22 cellular contexts compared by ENCODE assay signal in the genomic region with DNA sequence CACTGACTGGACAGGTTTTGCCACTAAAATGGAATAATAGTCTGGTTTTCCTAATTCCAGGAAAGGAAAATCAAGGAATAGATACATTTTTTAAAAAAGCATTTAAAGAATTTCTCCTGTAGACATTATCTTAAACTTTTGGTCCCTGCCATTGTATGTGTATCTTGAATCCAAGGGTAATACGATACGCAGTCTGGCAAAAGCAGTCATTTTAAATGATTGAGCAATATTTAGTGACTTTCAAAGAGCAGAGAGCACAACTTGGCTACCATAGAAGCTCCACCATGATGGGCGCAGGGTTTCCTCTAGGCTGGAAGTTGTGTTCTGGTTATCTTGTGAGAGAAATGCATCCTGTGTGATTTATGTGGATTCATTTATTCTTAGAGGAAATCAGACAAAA.
DNase-seq lines count a peak whose midpoint lies in the region; ATAC-seq and TF ChIP-seq lines count a peak whose summit lies in the region.
"Had no signal": no experiment of that assay in that cellular context is flagged by ENCODE, and none has a peak within 500 bp of the region (broad histone marks: within the 10 kb centered on the region; RNA-seq: fewer than 3 reads in every experiment).

No MANE protein-coding gene starts in this region.

- no peak overlapping the region for H3K4me3 ChIP-seq in IMR-90 (ENCODE audit: insufficient read depth, low read depth, low read length)
- H3K4me3 ChIP-seq in liver (ENCODE audit: low read depth in 1 of 3, low read length in 3 of 3): no peak overlapping the region
- no peak overlapping the region for H3K4me3 ChIP-seq in thyroid gland (replicated peaks in 1 of 3)
- H3K4me3 ChIP-seq: A549, SJCRH30 had no signal

- H4K20me1 ChIP-seq in IMR-90 (ENCODE audit: insufficient read depth, low read length): no peaks in the 10 kb centered on the region; the same call in 1 of the 2 replicates

- H3K4ac ChIP-seq in IMR-90 (ENCODE audit: low read depth, low read length): no peak overlapping the region

- no CpG with 5 or more reads among the region's 3 CpGs for WGBS in IMR-90 (ENCODE audit: extremely low coverage in 2 of 2, insufficient read length in 1 of 2), 2 experiments
- 66% methylated on average over 3 of the region's 3 CpGs for WGBS in liver
- WGBS in thyroid gland, 2 donors: 77 to 79% methylated on average over 3 of the region's 3 CpGs

- H3K9me3 ChIP-seq in IMR-90 (ENCODE audit: control insufficient read depth, insufficient read depth, low read length): no peaks in the 10 kb centered on the region
- no peaks in the 10 kb centered on the region for H3K9me3 ChIP-seq in liver (ENCODE audit: control insufficient read depth in 4 of 4, low read length in 3 of 4)
- no peaks in the 10 kb centered on the region for H3K9me3 ChIP-seq in thyroid gland
- H3K9me3 ChIP-seq: A549, BE2C, SJCRH30 had no signal

- H4K91ac ChIP-seq in IMR-90 (ENCODE audit: insufficient read depth, low read depth, low read length): no peak overlapping the region

- dilution Hi-C loops in IMR-90 (cut with HindIII; ENCODE audit: low sequenced_read_pairs, unreplicated experiment): no loop called here

- POLR2A ChIA-PET in IMR-90 (lab: Charles Lee; ENCODE audit: unreplicated experiment): no interaction called here

- CTCF ChIA-PET in IMR-90 (lab: Yijun Ruan, JAX): no interaction called here

- H2BK20ac ChIP-seq in IMR-90 (ENCODE audit: low read depth, low read length): no peak overlapping the region

- H3K27me3 ChIP-seq in IMR-90 (ENCODE audit: control insufficient read depth, insufficient read depth, low read length): no peaks in the 10 kb centered on the region
- no peaks in the 10 kb centered on the region for H3K27me3 ChIP-seq in liver (ENCODE audit: control insufficient read depth in 4 of 4, insufficient read depth in 4 of 4, low read length in 3 of 4)
- H3K27me3 ChIP-seq in thyroid gland: no peaks in the 10 kb centered on the region
- H3K27me3 ChIP-seq: BE2C, SJCRH30 had no signal

- no peak overlapping the region for H3K18ac ChIP-seq in IMR-90 (ENCODE audit: low read depth, low read length)

- no peak overlapping the region for H2AK5ac ChIP-seq in IMR-90 (ENCODE audit: low read depth, low read length)

- in situ Hi-C loops in IMR-90 (cut with MboI; ENCODE audit: low sequenced_read_pairs): no loop called here

- no peak overlapping the region for H3K56ac ChIP-seq in IMR-90 (ENCODE audit: extremely low read depth, insufficient read depth, low read length)

- H3K23ac ChIP-seq in IMR-90 (ENCODE audit: low read depth, low read length): no peak overlapping the region

- H3K9me1 ChIP-seq in IMR-90 (ENCODE audit: insufficient read depth, low read length): peaks cover 13% of the 10 kb centered on the region

- peaks cover 2 to 7% of the 10 kb centered on the region in 2 experiments; a peak in 1 of 4 replicates for H3K79me1 ChIP-seq in IMR-90 (ENCODE audit: low read depth in 1 of 2, low read length in 2 of 2)

- H3K4me1 ChIP-seq in IMR-90 (ENCODE audit: control insufficient read depth, insufficient read depth, low read length): peaks cover 8% of the 10 kb centered on the region
- peaks cover 0 to 12% (median 3%) of the 10 kb centered on the region in 4 donors for H3K4me1 ChIP-seq in liver (ENCODE audit: control insufficient read depth in 4 of 4, insufficient read depth in 4 of 4, low read length in 3 of 4)
- peaks cover 22 to 30% of the 10 kb centered on the region in 2 donors for H3K4me1 ChIP-seq in thyroid gland
- H3K4me1 ChIP-seq: BE2C, SJCRH30 had no signal

- H3K36me3 ChIP-seq in IMR-90 (ENCODE audit: control insufficient read depth, insufficient read depth, low read length): no peaks in the 10 kb centered on the region
- no peaks in the 10 kb centered on the region for H3K36me3 ChIP-seq in liver (ENCODE audit: control insufficient read depth in 4 of 4, insufficient read depth in 3 of 4, low read depth in 1 of 4, low read length in 3 of 4)
- no peaks in the 10 kb centered on the region for H3K36me3 ChIP-seq in thyroid gland
- H3K36me3 ChIP-seq: BE2C, SJCRH30 had no signal

- no peak overlapping the region for H2BK5ac ChIP-seq in IMR-90 (ENCODE audit: low read depth, low read length, poor library complexity, severe bottlenecking)

- no peak overlapping the region for H3K14ac ChIP-seq in IMR-90 (replicated peaks; ENCODE audit: low read depth, low read length)

- H3K9ac ChIP-seq in IMR-90 (ENCODE audit: low read depth, low read length): no peak overlapping the region
- H3K9ac ChIP-seq in liver (ENCODE audit: low read depth in 1 of 2, low read length in 2 of 2): no peak overlapping the region

- H3K27ac ChIP-seq in IMR-90 (ENCODE audit: insufficient read depth, low read length): no peak overlapping the region
- no peak overlapping the region for H3K27ac ChIP-seq in liver (ENCODE audit: low read depth in 1 of 2, low read length in 2 of 2)
- H3K27ac ChIP-seq in thyroid gland: peak overlapping the region in 2 of 3 donors; percentile 80 to 81
- H3K27ac ChIP-seq: HL-60, SJCRH30 had no signal

- no TSS peak for BruUV-seq in IMR-90 (replicated peaks; lab: Mats Ljungman, UMichigan)

- intact Hi-C loops in IMR-90 (cut with micrococcal nuclease): loop anchor here (5.0 kb wide), 1 partner anchor 185 kb away; no protein-coding TSS in a partner anchor
- intact Hi-C loops in thyroid gland (cut with DNase I): loop anchor here (10.0 kb wide), 1 partner anchor 188 kb away; no protein-coding TSS in a partner anchor

- no peak overlapping the region for H2AFZ ChIP-seq in IMR-90 (replicated peaks; ENCODE audit: low read length, poor library complexity)

- no peak for ATAC-seq in IMR-90 (ENCODE audit: low read depth)
- ATAC-seq: A549, Panc1 had no signal

- TF ChIP-seq POLR2A in IMR-90 (IDR thresholded peaks at IDR 0.05; ENCODE audit: low read depth, low read length) (no peak), thyroid gland (IDR thresholded peaks at IDR 0.05) (no peak)

- no peak overlapping the region for H2BK15ac ChIP-seq in IMR-90 (ENCODE audit: low read depth, low read length)

- DNase-seq in IMR-90 (no peak), fibroblast of gingiva (ENCODE audit: low read depth) (peak; percentile 9), thyroid gland (no peak), T-helper 1 cell (no peak)
- DNase-seq in stimulated activated CD4-positive, alpha-beta T cell treated with anti-CD3 and anti-CD28 coated beads, Interleukin-15, amount 100 ng/mL, for 24 hours: no peak
- no peak for DNase-seq in activated T-cell treated with anti-CD3 and anti-CD28 coated beads, Interleukin-2, amount 50 U/mL, for 48 hours
- DNase-seq: BE2C; CD4-positive, CD25-positive, alpha-beta regulatory T cell; H9; Karpas-422; MV-4-11; NCI-H1105 treated with DMSO at 0.1 percent for 48 hours; NCI-H2029 treated with DMSO at 0.1 percent for 48 hours; NCI-H226; NCI-H510A treated with DMSO at 0.1 percent for 48 hours; NCI-H774; NK-92 treated with Interleukin-12 subunit alpha and Interleukin-12 subunit beta, amount 100 ng/mL, for 24 hours; SJCRH30 had no signal

- no peak overlapping the region for H2AK9ac ChIP-seq in IMR-90 (replicated peaks; ENCODE audit: low read depth, low read length, poor library complexity)

- no peak overlapping the region for H3K4me2 ChIP-seq in IMR-90 (ENCODE audit: low read depth, low read length)
- H3K4me2 ChIP-seq: A549 had no signal

- TF ChIP-seq CTCF in IMR-90 (conservative IDR thresholded peaks at IDR 0.05; ENCODE audit: low read depth, low read length): no peak
- no peak for TF ChIP-seq CTCF in liver (IDR thresholded peaks at IDR 0.05; ENCODE audit: low read depth, low read length, missing input control)
- TF ChIP-seq CTCF in thyroid gland (IDR thresholded peaks at IDR 0.05): no peak

- no peak overlapping the region for H2BK120ac ChIP-seq in IMR-90 (ENCODE audit: low read depth, low read length)

- no peak overlapping the region for H4K8ac ChIP-seq in IMR-90 (ENCODE audit: low read depth in 2 of 2, low read length in 2 of 2)

- H4K5ac ChIP-seq in IMR-90 (ENCODE audit: low read depth, low read length): no peak overlapping the region

- no peak for TF ChIP-seq RAD21 in IMR-90 (IDR thresholded peaks at IDR 0.05; ENCODE audit: low read length)
- no peak for TF ChIP-seq RAD21 in liver (IDR thresholded peaks at IDR 0.05)

TF ChIP-seq in IMR-90, 13 proteins besides CTCF, POLR2A, EP300 and RAD21:
- TF ChIP-seq CEBPB (IDR thresholded peaks at IDR 0.05; ENCODE audit: low read depth, low read length) (peak; percentile 63), CHD1 (IDR thresholded peaks at IDR 0.05; ENCODE audit: low read depth, low read length) (no peak)

TF ChIP-seq in liver, 16 proteins besides CTCF, POLR2A, EP300 and RAD21:
- peak; percentile 47 for TF ChIP-seq YY1 (IDR thresholded peaks at IDR 0.05)
- TF ChIP-seq HNF4G (IDR thresholded peaks at IDR 0.05): no peak
- TF ChIP-seq GABPA (IDR thresholded peaks at IDR 0.05 in 1 of 2, conservative IDR thresholded peaks at IDR 0.05 in 1 of 2): no peak
TF ChIP-seq in liver: peak in this region for 1.

Comparison
In these comparisons a context has a peak if more than half of its experiments do, and no peak if none do; other contexts are left out.
1. H3K27ac ChIP-seq: peak in thyroid gland (2 of 3); none in IMR-90 (single experiment) and liver (0 of 2).